ENCODE assay signal across 17 cellular contexts in the genomic region with DNA sequence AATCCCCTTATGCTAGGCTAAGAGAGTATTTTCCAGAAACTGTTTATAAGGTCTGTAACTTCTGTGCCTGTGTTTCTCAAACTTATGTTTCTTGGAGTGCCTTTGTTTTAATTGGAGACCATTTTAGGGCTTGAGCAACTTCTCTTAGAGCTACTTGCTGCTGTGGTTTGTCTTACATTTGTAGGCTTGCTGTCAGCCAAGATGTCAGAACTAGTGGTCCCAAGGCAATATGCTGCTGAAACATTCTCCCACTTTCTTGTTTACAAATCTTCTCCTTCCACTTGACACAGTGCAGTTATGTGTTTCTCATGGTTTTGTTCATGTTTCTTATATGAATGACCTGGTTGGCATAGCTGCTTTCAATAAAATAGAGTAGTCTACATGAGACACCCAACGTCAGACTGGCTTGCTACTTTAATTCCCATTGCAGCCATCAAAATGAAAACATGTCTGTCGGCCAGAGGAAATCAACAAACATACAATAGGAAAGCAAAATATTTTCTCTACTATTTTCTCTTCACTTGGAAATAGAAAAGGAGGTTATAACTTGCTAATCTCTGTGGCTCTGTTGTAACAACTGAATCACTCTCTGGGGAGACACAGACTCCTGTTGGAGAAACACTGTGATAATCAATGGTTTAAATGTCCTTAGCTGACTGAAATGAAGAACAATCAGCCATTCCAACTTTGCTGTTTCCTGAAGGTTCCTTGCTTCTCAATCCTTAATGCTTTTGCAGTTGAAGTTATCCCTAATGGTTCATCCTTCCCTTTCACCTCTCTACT.
A peak's percentile ranks its signal among the peaks of the same experiment; 100 is the strongest.
DNase-seq lines count a peak whose midpoint lies in the region; ATAC-seq and TF ChIP-seq lines count a peak whose summit lies in the region.
"Had no signal": no experiment of that assay in that cellular context is flagged by ENCODE, and none has a peak within 500 bp of the region (broad histone marks: within the 10 kb centered on the region; RNA-seq: fewer than 3 reads in every experiment).

No MANE protein-coding gene starts in this region.

- dilution Hi-C loops in IMR-90 (cut with HindIII; ENCODE audit: low sequenced_read_pairs, unreplicated experiment), result no loop called here

- BruUV-seq in IMR-90 (replicated peaks; lab: Mats Ljungman, UMichigan), result no TSS peak

- no peak overlapping the region for H3K4me2 ChIP-seq in IMR-90 (ENCODE audit: low read depth, low read length)

- no peak overlapping the region for H2AFZ ChIP-seq in IMR-90 (replicated peaks; ENCODE audit: low read length, poor library complexity)

- TF ChIP-seq RAD21 in IMR-90 (IDR thresholded peaks at IDR 0.05; ENCODE audit: low read length), result no peak

- H3K4me3 ChIP-seq in IMR-90 (ENCODE audit: insufficient read depth, low read depth, low read length) (no peak overlapping the region), choroid plexus epithelial cell (ENCODE audit: low read depth, low read length) (no peak overlapping the region), skeletal muscle tissue (ENCODE audit: low read length in 3 of 3) (no peak overlapping the region)
- H3K4me3 ChIP-seq: MG63, pancreas had no signal

- TF ChIP-seq CTCF in IMR-90 (conservative IDR thresholded peaks at IDR 0.05; ENCODE audit: low read depth, low read length) (no peak), choroid plexus epithelial cell (conservative IDR thresholded peaks at IDR 0.05; ENCODE audit: low read depth, low read length) (no peak)

- H2BK15ac ChIP-seq in IMR-90 (ENCODE audit: low read depth, low read length), result peak overlapping the region; percentile 79; the same call in 2 of the 3 replicates

- H2BK5ac ChIP-seq in IMR-90 (ENCODE audit: low read depth, low read length, poor library complexity, severe bottlenecking), result peak overlapping the region; percentile 23

- POLR2A ChIA-PET in IMR-90 (lab: Charles Lee; ENCODE audit: unreplicated experiment), result no interaction called here

- H4K5ac ChIP-seq in IMR-90 (ENCODE audit: low read depth, low read length), result peak overlapping the region; percentile 58; the same call in 1 of the 2 replicates

- H4K8ac ChIP-seq in IMR-90 (ENCODE audit: low read depth in 2 of 2, low read length in 2 of 2), result peak overlapping the region; percentile 27 to 30; a peak in 1 of 4 replicates

- peak overlapping the region; percentile 52; the same call in 1 of the 2 replicates for H2BK120ac ChIP-seq in IMR-90 (ENCODE audit: low read depth, low read length)

- H3K4ac ChIP-seq in IMR-90 (ENCODE audit: low read depth, low read length), result peak overlapping the region; percentile 33; the same call in 1 of the 2 replicates

- H3K79me1 ChIP-seq in IMR-90 (ENCODE audit: low read depth in 1 of 2, low read length in 2 of 2), result no peaks in the 10 kb centered on the region

- H3K36me3 ChIP-seq in IMR-90 (ENCODE audit: control insufficient read depth, insufficient read depth, low read length) (no peaks in the 10 kb centered on the region), skeletal muscle tissue (ENCODE audit: control insufficient read depth in 3 of 3, insufficient read depth in 3 of 3, low read length in 3 of 3) (no peaks in the 10 kb centered on the region)
- H3K36me3 ChIP-seq: MG63, pancreas had no signal

- H2BK20ac ChIP-seq in IMR-90 (ENCODE audit: low read depth, low read length), result peak overlapping the region; percentile 48; the same call in 1 of the 2 replicates

- in situ Hi-C loops in IMR-90 (cut with MboI; ENCODE audit: low sequenced_read_pairs), result no loop called here

- no peak overlapping the region for H4K91ac ChIP-seq in IMR-90 (ENCODE audit: insufficient read depth, low read depth, low read length)

- H3K27me3 ChIP-seq in IMR-90 (ENCODE audit: control insufficient read depth, insufficient read depth, low read length) (no peaks in the 10 kb centered on the region), skeletal muscle tissue (ENCODE audit: control insufficient read depth in 3 of 3, insufficient read depth in 3 of 3, low read length in 3 of 3) (no peaks in the 10 kb centered on the region)
- H3K27me3 ChIP-seq: MG63, pancreas had no signal

- DNase-seq in IMR-90, result peak; percentile 15
- peak; percentile 59 for DNase-seq in choroid plexus epithelial cell (ENCODE audit: low read depth)
- DNase-seq in iris pigment epithelial cell (ENCODE audit: low read depth), result peak; percentile 66
- DNase-seq in NCI-H1694 (lab: John Stamatoyannopoulos, UW), result no peak
- no peak for DNase-seq in NCI-H2171 (lab: John Stamatoyannopoulos, UW)
- no peak for DNase-seq in cortex of kidney (lab: John Stamatoyannopoulos, UW)
- DNase-seq: activated CD4-positive, alpha-beta T cell treated with anti-CD3 and anti-CD28 coated beads, Interleukin-2, amount 50 U/mL, for 48 hours; activated naive CD8-positive, alpha-beta T cell treated with anti-CD3 and anti-CD28 coated beads, Interleukin-2, amount 10 ng/mL, durations not matched to agents 7 days and 5 days; activated T-cell treated with anti-CD3 and anti-CD28 coated beads, Interleukin-2, amount 50 U/mL, for 48 hours; Calu3; hypothalamus; MG63; pancreas; stimulated activated naive CD8-positive, alpha-beta T cell treated with anti-CD3 and anti-CD28 coated beads, Interleukin-15, amount 100 ng/mL, for 72 hours had no signal

- H3K9ac ChIP-seq in IMR-90 (ENCODE audit: low read depth, low read length), result no peak overlapping the region
- no peak overlapping the region for H3K9ac ChIP-seq in skeletal muscle tissue (ENCODE audit: low read depth in 1 of 3, low read length in 3 of 3)

- H3K56ac ChIP-seq in IMR-90 (ENCODE audit: extremely low read depth, insufficient read depth, low read length), result no peak overlapping the region

- CTCF ChIA-PET in IMR-90 (lab: Yijun Ruan, JAX), result interaction anchor here (1.0 to 2.0 kb wide), 2 partner anchors 8 to 13 kb away, joined by 3 to 6 read pairs; no protein-coding TSS in a partner anchor

- ATAC-seq in IMR-90 (ENCODE audit: low read depth) (no peak), GM19397 (IDR thresholded peaks at IDR 0.05; ENCODE audit: unreplicated experiment) (no peak)
- ATAC-seq: pancreas; stimulated activated naive CD8-positive, alpha-beta T cell treated with anti-CD3 and anti-CD28 coated beads, Interleukin-15, amount 100 ng/mL, for 72 hours had no signal

- intact Hi-C loops in IMR-90 (cut with micrococcal nuclease), result no loop called here

- H3K23ac ChIP-seq in IMR-90 (ENCODE audit: low read depth, low read length), result 0 out of 2 replicates have a peak overlapping the region, but pooled peaks have one; percentile 41

- H3K4me1 ChIP-seq in IMR-90 (ENCODE audit: control insufficient read depth, insufficient read depth, low read length) (peaks cover 9% of the 10 kb centered on the region), skeletal muscle tissue (ENCODE audit: control insufficient read depth in 3 of 3, insufficient read depth in 3 of 3, low read length in 3 of 3) (no peaks in the 10 kb centered on the region)
- H3K4me1 ChIP-seq: pancreas had no signal

- peak overlapping the region; percentile 70 for H3K14ac ChIP-seq in IMR-90 (replicated peaks; ENCODE audit: low read depth, low read length)

- H2AK5ac ChIP-seq in IMR-90 (ENCODE audit: low read depth, low read length), result peak overlapping the region; percentile 49; the same call in 1 of the 2 replicates

- no peak for TF ChIP-seq POLR2A in IMR-90 (IDR thresholded peaks at IDR 0.05; ENCODE audit: low read depth, low read length)

- H3K18ac ChIP-seq in IMR-90 (ENCODE audit: low read depth, low read length), result peak overlapping the region; percentile 20

- no peaks in the 10 kb centered on the region for H3K9me1 ChIP-seq in IMR-90 (ENCODE audit: insufficient read depth, low read length)

- H3K9me3 ChIP-seq in IMR-90 (ENCODE audit: control insufficient read depth, insufficient read depth, low read length) (no peaks in the 10 kb centered on the region), skeletal muscle tissue (ENCODE audit: control insufficient read depth in 3 of 3, low read length in 3 of 3) (no peaks in the 10 kb centered on the region)
- H3K9me3 ChIP-seq: MG63, pancreas had no signal

- no peak overlapping the region for H2AK9ac ChIP-seq in IMR-90 (replicated peaks; ENCODE audit: low read depth, low read length, poor library complexity)

- no peaks in the 10 kb centered on the region for H4K20me1 ChIP-seq in IMR-90 (ENCODE audit: insufficient read depth, low read length)

- H3K27ac ChIP-seq in IMR-90 (ENCODE audit: insufficient read depth, low read length) (no peak overlapping the region), skeletal muscle tissue (ENCODE audit: low read depth, low read length) (peak overlapping the region; percentile 28)
- H3K27ac ChIP-seq: epithelial cell of prostate, pancreas had no signal

- no CpG with 5 or more reads among the region's 2 CpGs for WGBS in IMR-90 (ENCODE audit: extremely low coverage in 2 of 2, insufficient read length in 1 of 2), 2 experiments

TF ChIP-seq in IMR-90, 13 proteins besides CTCF, POLR2A, EP300 and RAD21 (continues in another document):
- TF ChIP-seq CHD1 (IDR thresholded peaks at IDR 0.05; ENCODE audit: low read depth, low read length) (no peak), FOS (IDR thresholded peaks at IDR 0.05; ENCODE audit: low read depth, low read length) (no peak), CEBPB (IDR thresholded peaks at IDR 0.05; ENCODE audit: low read depth, low read length) (no peak), SMC3 (IDR thresholded peaks at IDR 0.05; ENCODE audit: low read depth, low read length) (no peak), MXI1 (IDR thresholded peaks at IDR 0.05; ENCODE audit: borderline replicate concordance, low read depth, low read length) (no peak), NFE2L2 (IDR thresholded peaks at IDR 0.05; ENCODE audit: low read depth, low read length) (no peak), BHLHE40 (IDR thresholded peaks at IDR 0.05; ENCODE audit: low read depth, low read length) (no peak), RFX5 (IDR thresholded peaks at IDR 0.05; ENCODE audit: low read depth, low read length) (no peak), MAZ (IDR thresholded peaks at IDR 0.05; ENCODE audit: borderline replicate concordance, low read depth, low read length) (no peak), RCOR1 (IDR thresholded peaks at IDR 0.05; ENCODE audit: insufficient replicate concordance, low read length) (no peak)
- TF ChIP-seq, protein P1, sequence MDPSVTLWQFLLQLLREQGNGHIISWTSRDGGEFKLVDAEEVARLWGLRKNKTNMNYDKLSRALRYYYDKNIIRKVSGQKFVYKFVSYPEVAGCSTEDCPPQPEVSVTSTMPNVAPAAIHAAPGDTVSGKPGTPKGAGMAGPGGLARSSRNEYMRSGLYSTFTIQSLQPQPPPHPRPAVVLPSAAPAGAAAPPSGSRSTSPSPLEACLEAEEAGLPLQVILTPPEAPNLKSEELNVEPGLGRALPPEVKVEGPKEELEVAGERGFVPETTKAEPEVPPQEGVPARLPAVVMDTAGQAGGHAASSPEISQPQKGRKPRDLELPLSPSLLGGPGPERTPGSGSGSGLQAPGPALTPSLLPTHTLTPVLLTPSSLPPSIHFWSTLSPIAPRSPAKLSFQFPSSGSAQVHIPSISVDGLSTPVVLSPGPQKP (IDR thresholded peaks at IDR 0.05; ENCODE audit: borderline replicate concordance, low read depth, low read length), result no peak

Comparison
In these comparisons a context has a peak if more than half of its experiments do, and no peak if none do; other contexts are left out.
1. DNase-seq: peak in IMR-90 (single experiment), choroid plexus epithelial cell (single experiment) and iris pigment epithelial cell (single experiment); none in NCI-H1694 (single experiment), NCI-H2171 (single experiment) and cortex of kidney (single experiment).